Comparison of ENCODE assay signal across 19 cellular contexts in genomic region chr2:234330902-234331301, GRCh38.
DNase-seq lines count a peak whose midpoint lies in the region; ATAC-seq and TF ChIP-seq lines count a peak whose summit lies in the region.
"Had no signal": no experiment of that assay in that cellular context is flagged by ENCODE, and none has a peak within 500 bp of the region (broad histone marks: within the 10 kb centered on the region; RNA-seq: fewer than 3 reads in every experiment).

No MANE protein-coding gene starts in this region.

- no peak overlapping the region for H3K4me3 Mint-ChIP-seq in endodermal cell
- H3K4me3 Mint-ChIP-seq in naive thymus-derived CD4-positive, alpha-beta T cell: no peak overlapping the region
- H3K4me3 Mint-ChIP-seq: CD8-positive, alpha-beta T cell had no signal

- CTCF ChIA-PET in Panc1 (lab: Charles Lee): interaction anchor here (0.5 kb wide), 1 partner anchor 355 kb away, joined by 3 read pairs; no protein-coding TSS in a partner anchor
- CTCF ChIA-PET in naive thymus-derived CD4-positive, alpha-beta T cell (lab: Charles Lee): no interaction called here

- no peaks in the 10 kb centered on the region for H3K36me3 ChIP-seq in Panc1 (ENCODE audit: control insufficient read depth, insufficient read depth, low read length)
- no peaks in the 10 kb centered on the region for H3K36me3 ChIP-seq in endodermal cell (ENCODE audit: control insufficient read depth, insufficient read depth, low read length)
- no peaks in the 10 kb centered on the region for H3K36me3 ChIP-seq in naive thymus-derived CD4-positive, alpha-beta T cell (ENCODE audit: control insufficient read depth in 2 of 3, insufficient read depth in 3 of 3, low read length in 3 of 3)
- no peaks in the 10 kb centered on the region for H3K36me3 ChIP-seq in HAP-1 (replicated peaks)
- H3K36me3 ChIP-seq: BLaER1, Peyer's patch, SJSA1 had no signal

- BruUV-seq in Panc1 (replicated peaks; lab: Mats Ljungman, UMichigan): no TSS peak

- H3K9me3 ChIP-seq in Panc1 (ENCODE audit: control insufficient read depth, insufficient read depth, low read depth, low read length): no peaks in the 10 kb centered on the region
- H3K9me3 ChIP-seq in endodermal cell (ENCODE audit: control insufficient read depth, low read length): no peaks in the 10 kb centered on the region
- no peaks in the 10 kb centered on the region for H3K9me3 ChIP-seq in naive thymus-derived CD4-positive, alpha-beta T cell (ENCODE audit: control insufficient read depth in 2 of 3, low read length in 3 of 3)
- H3K9me3 ChIP-seq in HAP-1: no peaks in the 10 kb centered on the region
- H3K9me3 ChIP-seq: Peyer's patch, SJSA1 had no signal

- in situ Hi-C loops in Caki2 (cut with HindIII; ENCODE audit: low pct_unique_long_range_greater_than_20kb, low sequenced_read_pairs): no loop called here
- in situ Hi-C loops in Panc1 (cut with HindIII; ENCODE audit: low pct_unique_long_range_greater_than_20kb, low sequenced_read_pairs): no loop called here
- in situ Hi-C loops in G401 (cut with HindIII; ENCODE audit: low sequenced_read_pairs): no loop called here
- in situ Hi-C loops in HAP-1 (cut with MboI; ENCODE audit: low sequenced_read_pairs): no loop called here

- no peak overlapping the region for H3K27ac Mint-ChIP-seq in endodermal cell
- peak overlapping the region in 6 of 9 donors; percentile 17 to 85 (median 48) for H3K27ac Mint-ChIP-seq in naive thymus-derived CD4-positive, alpha-beta T cell
- H3K27ac Mint-ChIP-seq: CD8-positive, alpha-beta T cell had no signal

- no peak overlapping the region for H3K9ac ChIP-seq in endodermal cell (ENCODE audit: extremely low read depth, low read length, poor library complexity, severe bottlenecking)
- H3K9ac ChIP-seq: BLaER1 had no signal

- no peaks in the 10 kb centered on the region for H3K36me3 Mint-ChIP-seq in endodermal cell (ENCODE audit: low read depth)
- no peaks in the 10 kb centered on the region for H3K36me3 Mint-ChIP-seq in naive thymus-derived CD4-positive, alpha-beta T cell
- H3K36me3 Mint-ChIP-seq: CD8-positive, alpha-beta T cell had no signal

- DNase-seq in Caki2 (ENCODE audit: low read depth) (peak; percentile 22), Panc1 (ENCODE audit: low read depth, low spot score) (no peak), endodermal cell (peak; percentile 67), G401 (ENCODE audit: low spot score) (no peak), NCI-H128 (lab: John Stamatoyannopoulos, UW; ENCODE audit: unreplicated experiment) (no peak), HAP-1 (ENCODE audit: low spot score in 2 of 2) (no peak)
- DNase-seq in naive thymus-derived CD4-positive, alpha-beta T cell: no peak
- DNase-seq: DMS53, EL, HCEC 1CT, NCI-H1105, NCI-H1694, NCI-H2081 treated with DMSO at 0.1 percent for 48 hours, NCI-H446 treated with DMSO at 0.1 percent for 48 hours, NCI-H69, Peyer's patch had no signal

- peaks cover 3% of the 10 kb centered on the region for H3K27me3 Mint-ChIP-seq in endodermal cell (ENCODE audit: insufficient read depth)
- H3K27me3 Mint-ChIP-seq in naive thymus-derived CD4-positive, alpha-beta T cell: no peaks in the 10 kb centered on the region

- H3K27me3 ChIP-seq in Panc1 (ENCODE audit: control insufficient read depth, insufficient read depth, low read length) (no peaks in the 10 kb centered on the region), endodermal cell (ENCODE audit: control insufficient read depth, insufficient read depth, low read length, poor library complexity, severe bottlenecking) (no peaks in the 10 kb centered on the region), HAP-1 (ENCODE audit: low read depth) (no peaks in the 10 kb centered on the region)
- H3K27me3 ChIP-seq in naive thymus-derived CD4-positive, alpha-beta T cell (ENCODE audit: control insufficient read depth in 2 of 2, insufficient read depth in 2 of 2, low read length in 2 of 2): no peaks in the 10 kb centered on the region
- H3K27me3 ChIP-seq: BLaER1, Peyer's patch, SJSA1 had no signal

- TF ChIP-seq CTCF in Panc1 (IDR thresholded peaks at IDR 0.05) (no peak), endodermal cell (conservative IDR thresholded peaks at IDR 0.05) (no peak)

- intact Hi-C loops in Panc1 (cut with micrococcal nuclease; ENCODE audit: unreplicated experiment): no loop called here
- intact Hi-C loops in naive thymus-derived CD4-positive, alpha-beta T cell (cut with micrococcal nuclease): no loop called here

- no peak for ATAC-seq in Panc1
- ATAC-seq in naive thymus-derived CD4-positive, alpha-beta T cell: no peak
- ATAC-seq: CD8-positive, alpha-beta T cell had no signal

- peaks cover 16% of the 10 kb centered on the region for H3K4me1 ChIP-seq in Panc1 (ENCODE audit: control insufficient read depth, insufficient read depth, low read length)
- peaks cover 17% of the 10 kb centered on the region for H3K4me1 ChIP-seq in endodermal cell (ENCODE audit: control insufficient read depth, insufficient read depth, low read length)
- peaks cover 0 to 9% of the 10 kb centered on the region in 2 donors for H3K4me1 ChIP-seq in naive thymus-derived CD4-positive, alpha-beta T cell (ENCODE audit: control insufficient read depth in 2 of 2, insufficient read depth in 2 of 2, low read length in 2 of 2)
- H3K4me1 ChIP-seq in HAP-1: peaks cover 9% of the 10 kb centered on the region
- H3K4me1 ChIP-seq: Peyer's patch had no signal

- 81 to 87% methylated on average over 3 to 5 of the region's 5 CpGs for WGBS in endodermal cell (ENCODE audit: insufficient coverage in 1 of 2, insufficient read length in 1 of 2), 2 experiments

- POLR2A ChIA-PET in Panc1 (lab: Charles Lee): no interaction called here
- POLR2A ChIA-PET in naive thymus-derived CD4-positive, alpha-beta T cell (lab: Charles Lee): no interaction called here

- H3K4me3 ChIP-seq in Panc1 (ENCODE audit: low read depth in 2 of 2, low read length in 2 of 2): no peak overlapping the region
- H3K4me3 ChIP-seq in endodermal cell (ENCODE audit: low read length): no peak overlapping the region
- no peak overlapping the region for H3K4me3 ChIP-seq in naive thymus-derived CD4-positive, alpha-beta T cell (ENCODE audit: low read length)
- H3K4me3 ChIP-seq in HAP-1: no peak overlapping the region
- H3K4me3 ChIP-seq: BLaER1, Peyer's patch, SJSA1 had no signal

- no peaks in the 10 kb centered on the region for H3K9me3 Mint-ChIP-seq in endodermal cell
- H3K9me3 Mint-ChIP-seq in naive thymus-derived CD4-positive, alpha-beta T cell: no peaks in the 10 kb centered on the region
- H3K9me3 Mint-ChIP-seq: CD8-positive, alpha-beta T cell had no signal

- H3K4me1 Mint-ChIP-seq in endodermal cell: peaks cover 18% of the 10 kb centered on the region
- peaks cover 14 to 60% (median 42%) of the 10 kb centered on the region in 7 donors for H3K4me1 Mint-ChIP-seq in naive thymus-derived CD4-positive, alpha-beta T cell

- H3K27ac ChIP-seq in Panc1 (ENCODE audit: low read length) (peak overlapping the region; percentile 49; the same call in 1 of the 2 replicates), endodermal cell (ENCODE audit: low read depth, low read length) (no peak overlapping the region)
- no peak overlapping the region for H3K27ac ChIP-seq in naive thymus-derived CD4-positive, alpha-beta T cell (ENCODE audit: low read depth, low read length)
- H3K27ac ChIP-seq: BLaER1, Peyer's patch, SJSA1 had no signal

Comparison
In these comparisons a context has a peak if more than half of its experiments do, and no peak if none do; other contexts are left out.
1. DNase-seq: peak in Caki2 (single experiment) and endodermal cell (single experiment); none in Panc1 (single experiment), naive thymus-derived CD4-positive, alpha-beta T cell (0 of 9), G401 (single experiment), NCI-H128 (single experiment) and HAP-1 (0 of 2).